ENCODE assay signal across 17 cellular contexts in the genomic region with DNA sequence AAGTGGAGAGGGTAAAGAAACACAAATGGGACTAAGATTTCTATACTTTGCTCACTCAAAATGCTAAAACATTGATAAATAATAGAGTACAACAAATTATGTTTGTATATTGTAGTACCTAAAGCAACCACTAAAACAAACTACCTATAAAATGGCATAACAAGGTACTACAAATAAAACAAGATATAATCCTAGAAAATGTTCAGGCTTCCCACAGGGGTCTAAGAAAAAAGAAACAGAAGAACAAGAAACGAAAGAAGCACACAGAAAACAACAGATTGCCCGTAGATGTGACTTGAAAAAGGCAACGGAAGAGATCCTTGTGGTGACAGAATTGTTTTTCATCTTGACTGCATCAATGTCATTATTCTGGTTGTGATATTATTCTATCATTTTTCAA.
DNase-seq lines count a peak whose midpoint lies in the region; ATAC-seq and TF ChIP-seq lines count a peak whose summit lies in the region.
"Had no signal": no experiment of that assay in that cellular context is flagged by ENCODE, and none has a peak within 500 bp of the region (broad histone marks: within the 10 kb centered on the region; RNA-seq: fewer than 3 reads in every experiment).

No MANE protein-coding gene starts in this region.

- H3K4me1 Mint-ChIP-seq in glutamatergic neuron (ENCODE audit: low read depth, unreplicated experiment) = no peaks in the 10 kb centered on the region
- H3K4me1 Mint-ChIP-seq: CD4-positive, alpha-beta memory T cell had no signal

- intact Hi-C loops in ascending aorta (cut with DNase I) = no loop called here

- no peaks in the 10 kb centered on the region for H3K27me3 Mint-ChIP-seq in glutamatergic neuron (ENCODE audit: unreplicated experiment)
- H3K27me3 Mint-ChIP-seq: CD4-positive, alpha-beta memory T cell had no signal

- DNase-seq in brain microvascular endothelial cell (no peak), glutamatergic neuron (no peak), HuH-7.5 (ENCODE audit: low spot score) (no peak), ascending aorta (ENCODE audit: low spot score in 2 of 2) (no peak), putamen (ENCODE audit: low spot score) (no peak)
- DNase-seq: CD4-positive, alpha-beta memory T cell; GF-D8; IMR-90; Kasumi-1; MV-4-11; NCI-H1436; NCI-H2029 treated with DMSO at 0.1 percent for 48 hours; NCI-H510A; SIG-M5 had no signal

- in situ Hi-C loops in brain microvascular endothelial cell (cut with HindIII; ENCODE audit: low pct_ligation_motif_present, low sequenced_read_pairs) = no loop called here

- no peak overlapping the region for H3K27ac Mint-ChIP-seq in glutamatergic neuron (ENCODE audit: unreplicated experiment)
- H3K27ac Mint-ChIP-seq: CD4-positive, alpha-beta memory T cell had no signal

- no peaks in the 10 kb centered on the region for H3K27me3 ChIP-seq in brain microvascular endothelial cell (replicated peaks)
- no peaks in the 10 kb centered on the region for H3K27me3 ChIP-seq in ascending aorta

- peak; percentile 34 for TF ChIP-seq CTCF in 22Rv1 (IDR thresholded peaks at IDR 0.05)
- peak; percentile 13 for TF ChIP-seq CTCF in GM12873 (IDR thresholded peaks at IDR 0.05; ENCODE audit: insufficient read depth, low read depth, low read length, missing control alignments)
- TF ChIP-seq CTCF in brain microvascular endothelial cell (IDR thresholded peaks at IDR 0.05; ENCODE audit: low read depth, low read length, missing control alignments) = peak; percentile 1
- TF ChIP-seq CTCF in glutamatergic neuron (IDR thresholded peaks at IDR 0.05; ENCODE audit: partially characterized antibody, unreplicated experiment) = peak; percentile 69
- TF ChIP-seq CTCF in ascending aorta (IDR thresholded peaks at IDR 0.05) = no peak

- H3K4me3 ChIP-seq in brain microvascular endothelial cell (ENCODE audit: low read depth, low read length) (no peak overlapping the region), ascending aorta (no peak overlapping the region)

- H3K4me3 Mint-ChIP-seq in glutamatergic neuron (ENCODE audit: unreplicated experiment) = no peak overlapping the region
- H3K4me3 Mint-ChIP-seq: CD4-positive, alpha-beta memory T cell had no signal

- no peaks in the 10 kb centered on the region for H3K9me3 Mint-ChIP-seq in glutamatergic neuron (ENCODE audit: unreplicated experiment)

- H3K4me1 ChIP-seq in ascending aorta = no peaks in the 10 kb centered on the region

- H3K27ac ChIP-seq in 22Rv1 = no peak overlapping the region
- H3K27ac ChIP-seq in brain microvascular endothelial cell = no peak overlapping the region
- no peak overlapping the region for H3K27ac ChIP-seq in ascending aorta

- no peaks in the 10 kb centered on the region for H3K9me3 ChIP-seq in ascending aorta

- ATAC-seq in GM18517 (IDR thresholded peaks at IDR 0.05; ENCODE audit: unreplicated experiment) = no peak

- no peaks in the 10 kb centered on the region for H3K36me3 ChIP-seq in brain microvascular endothelial cell (replicated peaks)
- no peaks in the 10 kb centered on the region for H3K36me3 ChIP-seq in ascending aorta

- H3K36me3 Mint-ChIP-seq in glutamatergic neuron (ENCODE audit: unreplicated experiment) = no peaks in the 10 kb centered on the region
- H3K36me3 Mint-ChIP-seq: CD4-positive, alpha-beta memory T cell had no signal

Comparison
In these comparisons a context has a peak if more than half of its experiments do, and no peak if none do; other contexts are left out.
1. CTCF ChIP-seq: peak in 22Rv1 (single experiment), GM12873 (single experiment), brain microvascular endothelial cell (single experiment) and glutamatergic neuron (single experiment); none in ascending aorta (0 of 3).